In genomic region chr19:18291590-18292459, GRCh38 we compare ENCODE assay signal across 7 cellular contexts. TPM values are rescaled to one million over a fixed set of nuclear protein-coding genes. Genes with fewer than 3 reads are reported as not detected.
DNase-seq lines count a peak whose midpoint lies in the region; ATAC-seq and TF ChIP-seq lines count a peak whose summit lies in the region.

No MANE protein-coding gene starts in this region.

- H3K4me1 Mint-ChIP-seq in activated T-helper 2 cell treated with anti-CD3 and anti-CD28 coated beads, Interferon-gamma antibody, Interleukin-2, Interleukin-4, amounts not matched to agents 10 μg/mL and 5 μg/mL and 100 μg/mL, durations not matched to agents 14 hours and 24 hours and 36 hours (ENCODE audit: low read depth), result peaks cover 56% of the 10 kb centered on the region
- H3K4me1 Mint-ChIP-seq in natural killer cell treated with Interleukin-12 subunit alpha and Interleukin-12 subunit beta and Interleukin-15 and Interleukin-18, amount 100 ng/mL, for 72 hours (ENCODE audit: low read depth in 2 of 2), result peaks cover 50 to 66% of the 10 kb centered on the region in 2 donors

- no peaks in the 10 kb centered on the region for H3K9me3 ChIP-seq in PC-9 (ENCODE audit: insufficient read depth, low read depth)
- H3K9me3 ChIP-seq in stomach, result no peaks in the 10 kb centered on the region

- POLR2A ChIA-PET in PC-9 (lab: Charles Lee; ENCODE audit: unreplicated experiment), result interaction anchor here (1.1 to 1.6 kb wide), 4 partner anchors 10 to 13 kb away, joined by 8 to 36 read pairs (median 30); partner anchors contain the start of gene JUND

- no peaks in the 10 kb centered on the region for H3K9me2 ChIP-seq in PC-9 (ENCODE audit: insufficient read depth)

- DNase-seq in PC-9, result peak; percentile 52 to 69
- DNase-seq in activated T-helper 2 cell treated with anti-CD3 and anti-CD28 coated beads, Interferon-gamma antibody, Interleukin-2, Interleukin-4, amounts not matched to agents 10 μg/mL and 5 μg/mL and 100 μg/mL, durations not matched to agents 14 hours and 24 hours and 36 hours (ENCODE audit: low spot score), result peak; percentile 82
- DNase-seq in fibroblast of pulmonary artery (ENCODE audit: low read depth), result peak; percentile 85
- DNase-seq in natural killer cell treated with Interleukin-12 subunit alpha and Interleukin-12 subunit beta and Interleukin-15 and Interleukin-18, amount 100 ng/mL, for 72 hours (ENCODE audit: low spot score), result peak; percentile 94
- DNase-seq in stomach, result peak; percentile 82

- TSS peak; percentile 96 for BruUV-seq in PC-9 (replicated peaks; lab: Mats Ljungman, UMichigan)

- intact Hi-C loops in PC-9 (cut with micrococcal nuclease; ENCODE audit: unreplicated experiment), result loop anchor here (1.0 kb wide), 1 partner anchor 10 kb away; no protein-coding TSS in a partner anchor
- intact Hi-C loops in activated T-helper 2 cell treated with anti-CD3 and anti-CD28 coated beads, Interferon-gamma antibody, Interleukin-2, Interleukin-4, amounts not matched to agents 10 μg/mL and 5 μg/mL and 100 μg/mL, durations not matched to agents 14 hours and 24 hours and 36 hours (cut with micrococcal nuclease), result loop anchor here (2.0 to 10.0 kb wide), 2 partner anchors 13 to 197 kb away; partner anchors contain the start of gene MAST3
- intact Hi-C loops in stomach (cut with DNase I; ENCODE audit: low total_unique reads), result no loop called here

- H3K4me2 ChIP-seq in PC-9, result peak overlapping the region; percentile 91

- ATAC-seq in HG02870 (IDR thresholded peaks at IDR 0.05; ENCODE audit: unreplicated experiment), result peak; percentile 36
- peak; percentile 67 to 77 for ATAC-seq in natural killer cell treated with Interleukin-12 subunit alpha and Interleukin-12 subunit beta and Interleukin-15 and Interleukin-18, amount 100 ng/mL, for 72 hours

- no peak for TF ChIP-seq CTCF in GM12875 (IDR thresholded peaks at IDR 0.05; ENCODE audit: borderline replicate concordance, insufficient read depth, low read depth, low read length)
- TF ChIP-seq CTCF in PC-9 (conservative IDR thresholded peaks at IDR 0.05), result no peak
- no peak for TF ChIP-seq CTCF in fibroblast of pulmonary artery (IDR thresholded peaks at IDR 0.05; ENCODE audit: low read length, missing control alignments)
- no peak for TF ChIP-seq CTCF in stomach (IDR thresholded peaks at IDR 0.05)

- peak overlapping the region; percentile 96 for H3K4me3 Mint-ChIP-seq in activated T-helper 2 cell treated with anti-CD3 and anti-CD28 coated beads, Interferon-gamma antibody, Interleukin-2, Interleukin-4, amounts not matched to agents 10 μg/mL and 5 μg/mL and 100 μg/mL, durations not matched to agents 14 hours and 24 hours and 36 hours (ENCODE audit: low read depth)
- peak overlapping the region; percentile 97 for H3K4me3 Mint-ChIP-seq in natural killer cell treated with Interleukin-12 subunit alpha and Interleukin-12 subunit beta and Interleukin-15 and Interleukin-18, amount 100 ng/mL, for 72 hours

- WGBS in stomach, 5 donors, result 0 to 2% (median 1%) methylated on average over 21 to 75 of the region's 75 CpGs

- peak in 2 of 4 donors; percentile 26 to 57 for TF ChIP-seq POLR2A in stomach (IDR thresholded peaks at IDR 0.05)

- H3F3A ChIP-seq in PC-9 (ENCODE audit: insufficient read depth, low read depth), result peaks cover 44% of the 10 kb centered on the region

- H3K4me1 ChIP-seq in PC-9 (replicated peaks; ENCODE audit: insufficient read depth) (peaks cover 13% of the 10 kb centered on the region), stomach (peaks cover 24 to 52% (median 39%) of the 10 kb centered on the region in 4 donors)

- no peaks in the 10 kb centered on the region for H3K27me3 ChIP-seq in PC-9 (ENCODE audit: insufficient read depth, low read depth)
- no peaks in the 10 kb centered on the region for H3K27me3 ChIP-seq in stomach

- H3K27ac ChIP-seq in PC-9 (peak overlapping the region; percentile 58), stomach (peak overlapping the region; percentile 94 to 100 (median 96))

- peak overlapping the region; percentile 99 for H3K27ac Mint-ChIP-seq in activated T-helper 2 cell treated with anti-CD3 and anti-CD28 coated beads, Interferon-gamma antibody, Interleukin-2, Interleukin-4, amounts not matched to agents 10 μg/mL and 5 μg/mL and 100 μg/mL, durations not matched to agents 14 hours and 24 hours and 36 hours
- peak overlapping the region; percentile 73 to 85 for H3K27ac Mint-ChIP-seq in natural killer cell treated with Interleukin-12 subunit alpha and Interleukin-12 subunit beta and Interleukin-15 and Interleukin-18, amount 100 ng/mL, for 72 hours

- H4K20me1 ChIP-seq in PC-9 (ENCODE audit: insufficient read depth), result no peaks in the 10 kb centered on the region

- peak overlapping the region; percentile 91 for H2AFZ ChIP-seq in PC-9

- peak overlapping the region; percentile 78 for H3K4me3 ChIP-seq in GM12875 (ENCODE audit: low read depth, low read length)
- H3K4me3 ChIP-seq in PC-9, result peak overlapping the region; percentile 62
- H3K4me3 ChIP-seq in fibroblast of pulmonary artery (replicated peaks; ENCODE audit: low read depth, low read length), result peak overlapping the region; percentile 60
- peak overlapping the region; percentile 46 to 70 (median 61) for H3K4me3 ChIP-seq in stomach

- CTCF ChIA-PET in PC-9 (lab: Charles Lee), result interaction anchor here (0.6 to 1.3 kb wide), 4 partner anchors 12 to 100 kb away, joined by 3 to 12 read pairs (median 4); no protein-coding TSS in a partner anchor

- H3K36me3 ChIP-seq in PC-9 (ENCODE audit: low read depth) (no peaks in the 10 kb centered on the region), stomach (no peaks in the 10 kb centered on the region)

- peaks cover 43% of the 10 kb centered on the region for H3K36me3 Mint-ChIP-seq in activated T-helper 2 cell treated with anti-CD3 and anti-CD28 coated beads, Interferon-gamma antibody, Interleukin-2, Interleukin-4, amounts not matched to agents 10 μg/mL and 5 μg/mL and 100 μg/mL, durations not matched to agents 14 hours and 24 hours and 36 hours (ENCODE audit: low read depth)
- H3K36me3 Mint-ChIP-seq in natural killer cell treated with Interleukin-12 subunit alpha and Interleukin-12 subunit beta and Interleukin-15 and Interleukin-18, amount 100 ng/mL, for 72 hours, result peaks cover 6% of the 10 kb centered on the region

- peaks cover 7% of the 10 kb centered on the region for H3K9me3 Mint-ChIP-seq in activated T-helper 2 cell treated with anti-CD3 and anti-CD28 coated beads, Interferon-gamma antibody, Interleukin-2, Interleukin-4, amounts not matched to agents 10 μg/mL and 5 μg/mL and 100 μg/mL, durations not matched to agents 14 hours and 24 hours and 36 hours
- H3K9me3 Mint-ChIP-seq in natural killer cell treated with Interleukin-12 subunit alpha and Interleukin-12 subunit beta and Interleukin-15 and Interleukin-18, amount 100 ng/mL, for 72 hours, result peaks cover 6% of the 10 kb centered on the region

- H3K79me2 ChIP-seq in PC-9 (ENCODE audit: low read depth), result no peaks in the 10 kb centered on the region

- no peak for TF ChIP-seq EP300 in stomach (IDR thresholded peaks at IDR 0.05)

- H3K27me3 Mint-ChIP-seq in activated T-helper 2 cell treated with anti-CD3 and anti-CD28 coated beads, Interferon-gamma antibody, Interleukin-2, Interleukin-4, amounts not matched to agents 10 μg/mL and 5 μg/mL and 100 μg/mL, durations not matched to agents 14 hours and 24 hours and 36 hours (ENCODE audit: low read depth), result no peaks in the 10 kb centered on the region
- H3K27me3 Mint-ChIP-seq in natural killer cell treated with Interleukin-12 subunit alpha and Interleukin-12 subunit beta and Interleukin-15 and Interleukin-18, amount 100 ng/mL, for 72 hours, result no peaks in the 10 kb centered on the region

RNA-seq across cellular contexts. Expression of gene JUND, which starts 10.4 kb away (rescaled TPM):
- total RNA-seq in PC-9 (2021) (115 and 150 TPM in 2 replicates), stomach (1,000 to 10,000 TPM in 2 of 5 donors, 100 to 1,000 TPM in 3; 118 to 1,659 (median 737) TPM)
- total RNA-seq in activated T-helper 2 cell treated with anti-CD3 and anti-CD28 coated beads, Interferon-gamma antibody, Interleukin-2, Interleukin-4, amounts not matched to agents 10 μg/mL and 5 μg/mL and 100 μg/mL, durations not matched to agents 14 hours and 24 hours and 36 hours, result 462 and 464 TPM in 2 replicates
- total RNA-seq in natural killer cell treated with Interleukin-12 subunit alpha and Interleukin-12 subunit beta and Interleukin-15 and Interleukin-18, amount 100 ng/mL, for 72 hours, result 100 to 1,000 TPM; 218 to 267 TPM
- 100 to 1,000 TPM in 2 of 3 donors, 10 to 100 TPM in 1; 78.6 to 272 (median 102) TPM for polyA plus RNA-seq in stomach

RNA-seq across cellular contexts. Expression of gene IQCN, which starts 17.6 kb away (rescaled TPM):
- total RNA-seq in PC-9 (2021) (5.6 and 7.3 TPM in 2 replicates), stomach (10 to 100 TPM in 1 of 5 donors, 1 to 10 TPM in 3, not detected in 1; 2.4 to 35.7 (median 4.0) TPM)
- total RNA-seq in activated T-helper 2 cell treated with anti-CD3 and anti-CD28 coated beads, Interferon-gamma antibody, Interleukin-2, Interleukin-4, amounts not matched to agents 10 μg/mL and 5 μg/mL and 100 μg/mL, durations not matched to agents 14 hours and 24 hours and 36 hours, result 2.9 and 3.3 TPM in 2 replicates
- total RNA-seq in natural killer cell treated with Interleukin-12 subunit alpha and Interleukin-12 subunit beta and Interleukin-15 and Interleukin-18, amount 100 ng/mL, for 72 hours, result 1 to 10 TPM; 1.5 to 4.0 TPM
- 1 to 10 TPM; 1.4 to 2.7 (median 2.6) TPM for polyA plus RNA-seq in stomach

RNA-seq across cellular contexts. Expression of gene LSM4, which starts 31.1 kb away (rescaled TPM):
- total RNA-seq in PC-9 (2021) (291 and 323 TPM in 2 replicates), stomach (100 to 1,000 TPM in 2 of 5 donors, 10 to 100 TPM in 3; 24.1 to 185 (median 98.6) TPM)
- 198 and 208 TPM in 2 replicates for total RNA-seq in activated T-helper 2 cell treated with anti-CD3 and anti-CD28 coated beads, Interferon-gamma antibody, Interleukin-2, Interleukin-4, amounts not matched to agents 10 μg/mL and 5 μg/mL and 100 μg/mL, durations not matched to agents 14 hours and 24 hours and 36 hours
- total RNA-seq in natural killer cell treated with Interleukin-12 subunit alpha and Interleukin-12 subunit beta and Interleukin-15 and Interleukin-18, amount 100 ng/mL, for 72 hours, result 100 to 1,000 TPM; 153 to 223 TPM
- polyA plus RNA-seq in stomach, result 100 to 1,000 TPM; 114 to 181 (median 173) TPM

RNA-seq across cellular contexts. Expression of gene PGPEP1, which starts 48.6 kb away (rescaled TPM):
- total RNA-seq in PC-9 (2021) (42.0 and 53.6 TPM in 2 replicates), stomach (10 to 100 TPM in 4 of 5 donors, 1 to 10 TPM in 1; 8.0 to 58.9 (median 22.9) TPM)
- total RNA-seq in activated T-helper 2 cell treated with anti-CD3 and anti-CD28 coated beads, Interferon-gamma antibody, Interleukin-2, Interleukin-4, amounts not matched to agents 10 μg/mL and 5 μg/mL and 100 μg/mL, durations not matched to agents 14 hours and 24 hours and 36 hours, result 24.9 and 29.4 TPM in 2 replicates
- total RNA-seq in natural killer cell treated with Interleukin-12 subunit alpha and Interleukin-12 subunit beta and Interleukin-15 and Interleukin-18, amount 100 ng/mL, for 72 hours, result 10 to 100 TPM; 42.1 to 50.7 TPM
- polyA plus RNA-seq in stomach, result 10 to 100 TPM in 2 of 3 donors, 1 to 10 TPM in 1; 8.4 to 40.0 (median 31.8) TPM

Comparison
In these comparisons a context has a peak if more than half of its experiments do, and no peak if none do; other contexts are left out.
1. Peak in every context shown above with its lines: DNase-seq, ATAC-seq, H3K4me3 ChIP-seq and H3K27ac ChIP-seq.